Comparison of ENCODE assay signal across 8 cellular contexts in genomic region chr2:178480227-178481181, GRCh38. TPM values are rescaled to one million over a fixed set of nuclear protein-coding genes. Genes with fewer than 3 reads are reported as not detected.
A peak's percentile ranks its signal among the peaks of the same experiment; 100 is the strongest.
DNase-seq lines count a peak whose midpoint lies in the region; ATAC-seq and TF ChIP-seq lines count a peak whose summit lies in the region.

Gene PLEKHA3 (plus strand): TSS chr2:178480457. CDS start chr2:178480870, 413 bp downstream.

- H3K4me3 Mint-ChIP-seq in activated CD4-positive, alpha-beta memory T cell treated with anti-CD3 and anti-CD28 coated beads for 36 hours: peak within 1 kb of the TSS; percentile 97

- H3K27ac Mint-ChIP-seq in activated CD4-positive, alpha-beta memory T cell treated with anti-CD3 and anti-CD28 coated beads for 36 hours: peak within 1 kb of the TSS; percentile 97

- peaks cover 3% of the 10 kb centered on the region for H3K36me3 Mint-ChIP-seq in activated CD4-positive, alpha-beta memory T cell treated with anti-CD3 and anti-CD28 coated beads for 36 hours

- intact Hi-C loops in activated CD4-positive, alpha-beta memory T cell treated with anti-CD3 and anti-CD28 coated beads for 36 hours (cut with micrococcal nuclease): no loop called here
- intact Hi-C loops in lower leg skin (cut with DNase I; ENCODE audit: low total_unique reads): no loop called here

- ATAC-seq in GM19395 (IDR thresholded peaks at IDR 0.05; ENCODE audit: unreplicated experiment) (peak; percentile 59), HG03558 (IDR thresholded peaks at IDR 0.05; ENCODE audit: extremely low read depth, unreplicated experiment) (peak; percentile 43)

- POLR2A ChIA-PET in activated CD4-positive, alpha-beta memory T cell treated with anti-CD3 and anti-CD28 coated beads for 36 hours (lab: Charles Lee): interaction anchor here (3.3 kb wide), 1 partner anchor 30 kb away, joined by 12 read pairs; the partner anchor contains the start of genes PJVK and PRKRA

- H3K9me3 Mint-ChIP-seq in activated CD4-positive, alpha-beta memory T cell treated with anti-CD3 and anti-CD28 coated beads for 36 hours: no peaks in the 10 kb centered on the region

- CTCF ChIA-PET in activated CD4-positive, alpha-beta memory T cell treated with anti-CD3 and anti-CD28 coated beads for 36 hours (lab: Charles Lee): interaction anchor here (1.0 to 2.3 kb wide), 5 partner anchors 31 to 368 kb away, joined by 3 to 10 read pairs (median 6); partner anchors contain the start of gene RBM45

- peak in 1 of 2 donors; percentile 2 for TF ChIP-seq POLR2A in lower leg skin (IDR thresholded peaks at IDR 0.05)

- H3K4me1 Mint-ChIP-seq in activated CD4-positive, alpha-beta memory T cell treated with anti-CD3 and anti-CD28 coated beads for 36 hours (ENCODE audit: low read depth): peaks cover 40% of the 10 kb centered on the region

- DNase-seq in CD1c-positive myeloid dendritic cell (ENCODE audit: extremely low spot score) (peak; percentile 98), NCI-H774 (lab: John Stamatoyannopoulos, UW) (peak; percentile 95), dermis microvascular lymphatic vessel endothelial cell (ENCODE audit: low read depth in 2 of 2) (peak; percentile 52 to 95), lower leg skin (ENCODE audit: low spot score in 2 of 2) (peak; percentile 91 to 99)
- DNase-seq in activated CD4-positive, alpha-beta memory T cell treated with anti-CD3 and anti-CD28 coated beads for 36 hours: peak; percentile 83
- DNase-seq in stimulated activated CD4-positive, alpha-beta T cell treated with anti-CD3 and anti-CD28 coated beads, Interleukin-4, amount 100 ng/mL, for 48 hours (ENCODE audit: low read depth in 2 of 2): peak; percentile 57 to 77

- H3K4me3 ChIP-seq in lower leg skin (ENCODE audit: low read depth, poor library complexity, severe bottlenecking): peak within 1 kb of the TSS; percentile 85

- H3K27me3 Mint-ChIP-seq in activated CD4-positive, alpha-beta memory T cell treated with anti-CD3 and anti-CD28 coated beads for 36 hours: no peaks in the 10 kb centered on the region

- TF ChIP-seq CTCF in lower leg skin (IDR thresholded peaks at IDR 0.05): no peak

- 0 to 1% methylated on average over 57 to 65 of the region's 92 CpGs for WGBS in lower leg skin, 2 donors

RNA-seq across cellular contexts. Expression of gene PLEKHA3, which starts in this region (rescaled TPM):
- total RNA-seq in activated CD4-positive, alpha-beta memory T cell treated with anti-CD3 and anti-CD28 coated beads for 36 hours: 10 to 100 TPM; 22.8 to 27.5 TPM
- total RNA-seq in dermis microvascular lymphatic vessel endothelial cell: 5.0 and 6.8 TPM in 2 replicates
- total RNA-seq in lower leg skin: 1 to 10 TPM; 2.7 to 7.6 (median 4.2) TPM

Comparison
In these comparisons a context has a peak if more than half of its experiments do, and no peak if none do; other contexts are left out.
1. Peak in every context shown above with its lines: DNase-seq, ATAC-seq and H3K4me3 ChIP-seq.